In the genomic region with DNA sequence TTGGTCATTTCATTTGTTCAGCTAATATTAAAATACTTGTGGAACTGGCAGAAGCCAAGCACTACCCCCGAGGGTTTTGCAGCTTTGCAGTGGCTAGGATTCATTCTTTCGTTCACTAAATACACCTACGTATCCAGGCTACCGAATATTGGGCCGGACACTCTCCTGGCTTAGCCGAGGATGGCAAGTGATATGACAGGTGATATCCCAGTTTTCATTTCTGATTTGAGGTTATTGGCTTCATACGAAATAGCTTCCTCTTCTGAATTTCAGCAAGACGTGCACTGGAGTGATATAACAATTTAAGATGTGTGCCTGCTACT, we compare ENCODE assay signal across 8 cellular contexts. TPM values are rescaled to one million over a fixed set of nuclear protein-coding genes. Genes with fewer than 3 reads are reported as not detected.
DNase-seq lines count a peak whose midpoint lies in the region; ATAC-seq and TF ChIP-seq lines count a peak whose summit lies in the region.

No MANE protein-coding gene starts in this region.

- CTCF ChIA-PET in CD8-positive, alpha-beta T cell (lab: Charles Lee) = interaction anchor here (0.7 to 3.3 kb wide), 7 partner anchors 24 to 744 kb away, joined by 3 to 13 read pairs (median 5); a partner anchor contains a TSS

- intact Hi-C loops in CD8-positive, alpha-beta T cell (cut with DNase I, micrococcal nuclease) = loop anchor here (1.0 to 2.0 kb wide), 6 partner anchors 18 to 752 kb away; no protein-coding TSS in a partner anchor
- intact Hi-C loops in colonic mucosa (cut with DNase I) = no loop called here

- no peaks in the 10 kb centered on the region for H3K27me3 ChIP-seq in CD8-positive, alpha-beta T cell (ENCODE audit: insufficient read depth, low read length)
- no peaks in the 10 kb centered on the region for H3K27me3 ChIP-seq in colonic mucosa

- H3K9me3 ChIP-seq in CD8-positive, alpha-beta T cell (ENCODE audit: low read length) = no peaks in the 10 kb centered on the region
- no peaks in the 10 kb centered on the region for H3K9me3 ChIP-seq in colonic mucosa

- peak overlapping the region; percentile 57 for H3K4me3 ChIP-seq in CD8-positive, alpha-beta T cell (ENCODE audit: low read depth, low read length)
- H3K4me3 ChIP-seq in colonic mucosa = peak overlapping the region; percentile 81

- POLR2A ChIA-PET in CD8-positive, alpha-beta T cell (lab: Charles Lee) = interaction anchor here (0.7 to 9.4 kb wide), 11 partner anchors 8 to 752 kb away, joined by 3 to 132 read pairs (median 4); a partner anchor contains a TSS

- TF ChIP-seq CTCF in CD8-positive, alpha-beta T cell (IDR thresholded peaks at IDR 0.05) = no peak
- no peak for TF ChIP-seq CTCF in colonic mucosa (IDR thresholded peaks at IDR 0.05)

- H3K36me3 Mint-ChIP-seq in CD8-positive, alpha-beta T cell = peaks cover 8% of the 10 kb centered on the region
- H3K36me3 Mint-ChIP-seq in naive B cell = no peaks in the 10 kb centered on the region

- H3K4me1 Mint-ChIP-seq in CD8-positive, alpha-beta T cell (ENCODE audit: low read depth) = peaks cover 38% of the 10 kb centered on the region
- H3K4me1 Mint-ChIP-seq in naive B cell = peaks cover 24 to 35% (median 30%) of the 10 kb centered on the region in 3 donors

- no peaks in the 10 kb centered on the region for H3K36me3 ChIP-seq in CD8-positive, alpha-beta T cell (ENCODE audit: insufficient read depth, low read length)
- H3K36me3 ChIP-seq in colonic mucosa = no peaks in the 10 kb centered on the region

- no peak for DNase-seq in CD8-positive, alpha-beta T cell
- peak; percentile 47 to 51 for DNase-seq in Kasumi-1 (lab: John Stamatoyannopoulos, UW)
- no peak for DNase-seq in colonic mucosa
- no peak for DNase-seq in naive B cell
- DNase-seq in activated CD4-positive, CD25-positive, alpha-beta regulatory T cell (lab: John Stamatoyannopoulos, UW) = no peak
- DNase-seq in mucosa of gallbladder (ENCODE audit: low spot score) = no peak
- DNase-seq in stimulated activated CD4-positive, alpha-beta T cell treated with anti-CD3 and anti-CD28 coated beads, Interleukin-4, amount 100 ng/mL, for 1 hour = no peak

- peaks cover 11% of the 10 kb centered on the region for H3K4me1 ChIP-seq in CD8-positive, alpha-beta T cell (ENCODE audit: insufficient read depth, low read length)
- H3K4me1 ChIP-seq in colonic mucosa = no peaks in the 10 kb centered on the region

- peak; percentile 2 for ATAC-seq in CD8-positive, alpha-beta T cell
- peak; percentile 6 for ATAC-seq in GM21390 (IDR thresholded peaks at IDR 0.05; ENCODE audit: unreplicated experiment)
- ATAC-seq in naive B cell (ENCODE audit: low read depth in 2 of 2) = no peak

- peak overlapping the region; percentile 17 for H3K27ac ChIP-seq in CD8-positive, alpha-beta T cell (ENCODE audit: low read depth, low read length)
- H3K27ac ChIP-seq in colonic mucosa = peak overlapping the region; percentile 38

- H3K27me3 Mint-ChIP-seq in CD8-positive, alpha-beta T cell (ENCODE audit: low read depth) = no peaks in the 10 kb centered on the region
- no peaks in the 10 kb centered on the region for H3K27me3 Mint-ChIP-seq in naive B cell

- no peaks in the 10 kb centered on the region for H3K9me3 Mint-ChIP-seq in CD8-positive, alpha-beta T cell
- no peaks in the 10 kb centered on the region for H3K9me3 Mint-ChIP-seq in naive B cell

- H3K4me3 Mint-ChIP-seq in CD8-positive, alpha-beta T cell = peak overlapping the region; percentile 97
- H3K4me3 Mint-ChIP-seq in naive B cell = peak overlapping the region; percentile 92 to 99 (median 94)

- H3K27ac Mint-ChIP-seq in CD8-positive, alpha-beta T cell = peak overlapping the region; percentile 71
- peak overlapping the region; percentile 26 to 95 (median 72) for H3K27ac Mint-ChIP-seq in naive B cell

- peak overlapping the region; percentile 56 to 70 for H3K9ac ChIP-seq in colonic mucosa (ENCODE audit: low read depth in 2 of 2, low read length in 2 of 2)

RNA-seq across cellular contexts. Expression of a gene that starts 0.5 kb away (rescaled TPM):
- 1 to 10 TPM; 1.3 to 1.5 TPM for total RNA-seq in CD8-positive, alpha-beta T cell
- 1 to 10 TPM; 2.2 to 9.8 TPM for total RNA-seq in colonic mucosa
- 1 to 10 TPM in 1 of 6 donors, under 1 TPM in 4, not detected in 1; 0.25 to 1.3 (median 0.63) TPM for polyA plus RNA-seq in naive B cell (ENCODE audit: low read depth in 6 of 6)
- 0.58 TPM for total RNA-seq in mucosa of gallbladder

RNA-seq across cellular contexts. Expression of a gene that starts 39.0 kb away (rescaled TPM):
- total RNA-seq in CD8-positive, alpha-beta T cell = 100 to 1,000 TPM; 471 to 494 TPM
- total RNA-seq in colonic mucosa = 100 to 1,000 TPM; 127 to 143 TPM
- polyA plus RNA-seq in naive B cell (ENCODE audit: low read depth in 6 of 6) = 100 to 1,000 TPM in 5 of 6 donors, 10 to 100 TPM in 1; 73.9 to 180 (median 138) TPM
- total RNA-seq in mucosa of gallbladder = 109 TPM

Comparison
In these comparisons a context has a peak if more than half of its experiments do, and no peak if none do; other contexts are left out.
1. ATAC-seq: peak in CD8-positive, alpha-beta T cell (single experiment) and GM21390 (single experiment); none in naive B cell (0 of 2).
2. DNase-seq: peak in Kasumi-1 (2 of 2); none in CD8-positive, alpha-beta T cell (0 of 7), colonic mucosa (single experiment), naive B cell (single experiment), activated CD4-positive, CD25-positive, alpha-beta regulatory T cell (0 of 4), mucosa of gallbladder (single experiment) and stimulated activated CD4-positive, alpha-beta T cell treated with anti-CD3 and anti-CD28 coated beads, Interleukin-4, amount 100 ng/mL, for 1 hour (single experiment).